In the genomic region with DNA sequence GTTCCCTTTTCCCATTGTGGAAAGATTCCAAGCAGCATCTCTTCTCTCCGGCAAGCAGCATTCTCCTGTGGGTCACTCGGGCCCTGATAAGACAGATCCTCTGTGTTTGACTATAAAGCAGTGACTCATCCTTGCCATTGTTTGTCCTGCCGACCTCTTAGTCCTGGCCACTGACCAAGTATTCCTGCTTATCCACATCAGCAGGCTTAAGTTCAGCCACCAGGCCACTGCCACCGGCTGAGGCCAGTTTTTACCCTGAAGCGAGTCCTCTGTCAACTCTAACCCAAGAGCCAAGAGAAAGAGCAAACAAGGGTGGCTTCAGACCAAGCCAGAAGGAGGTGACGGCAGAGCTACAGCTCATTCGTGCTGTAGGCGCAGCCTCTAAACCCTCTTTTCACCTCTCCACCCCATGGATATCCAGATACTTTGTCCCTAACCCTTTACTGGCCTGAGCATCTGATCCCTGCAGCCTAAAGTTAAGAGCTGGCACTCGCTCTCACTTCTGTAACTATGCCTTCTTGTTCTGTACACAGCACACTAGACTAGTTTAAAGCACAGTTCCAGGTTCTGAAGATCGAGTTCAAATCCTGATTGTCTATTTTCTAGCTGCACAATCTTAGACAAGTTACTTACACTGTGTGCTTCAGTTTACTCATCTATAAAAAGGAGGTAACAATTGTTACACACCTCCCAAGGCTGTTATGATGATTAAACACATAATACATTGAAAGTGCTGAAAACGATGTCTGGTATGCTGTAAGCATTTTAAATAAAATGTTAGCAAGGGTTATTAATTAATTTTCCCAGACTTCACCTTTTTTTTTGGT, we compare ENCODE assay signal across 1 cellular context.
TF ChIP-seq lines count a peak whose summit lies in the region.

No MANE protein-coding gene starts in this region.

TF ChIP-seq in K562, 482 proteins besides CTCF, POLR2A, EP300 and RAD21 (continued from another document):
- TF ChIP-seq, protein P1, sequence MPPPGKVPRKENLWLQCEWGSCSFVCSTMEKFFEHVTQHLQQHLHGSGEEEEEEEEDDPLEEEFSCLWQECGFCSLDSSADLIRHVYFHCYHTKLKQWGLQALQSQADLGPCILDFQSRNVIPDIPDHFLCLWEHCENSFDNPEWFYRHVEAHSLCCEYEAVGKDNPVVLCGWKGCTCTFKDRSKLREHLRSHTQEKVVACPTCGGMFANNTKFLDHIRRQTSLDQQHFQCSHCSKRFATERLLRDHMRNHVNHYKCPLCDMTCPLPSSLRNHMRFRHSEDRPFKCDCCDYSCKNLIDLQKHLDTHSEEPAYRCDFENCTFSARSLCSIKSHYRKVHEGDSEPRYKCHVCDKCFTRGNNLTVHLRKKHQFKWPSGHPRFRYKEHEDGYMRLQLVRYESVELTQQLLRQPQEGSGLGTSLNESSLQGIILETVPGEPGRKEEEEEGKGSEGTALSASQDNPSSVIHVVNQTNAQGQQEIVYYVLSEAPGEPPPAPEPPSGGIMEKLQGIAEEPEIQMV (tag; conservative IDR thresholded peaks at IDR 0.05; ENCODE audit: low read depth) = no peak
- TF ChIP-seq NFIC (IDR thresholded peaks at IDR 0.05) (peak; percentile 54; the same call in 1 of the 2 replicates), ZNF311 (CRISPR knock-in tag; IDR thresholded peaks at IDR 0.05) (no peak), ZFP36 (IDR thresholded peaks at IDR 0.05; ENCODE audit: low read depth, low read length, partially characterized antibody) (no peak), NONO (IDR thresholded peaks at IDR 0.05; ENCODE audit: low read depth in 2 of 2, low read length in 1 of 2) (no peak), NR2C2 (CRISPR knock-in tag; IDR thresholded peaks at IDR 0.05) (no peak), NR2C2 (tag; IDR thresholded peaks at IDR 0.05) (no peak), POU5F1 (IDR thresholded peaks at IDR 0.05; ENCODE audit: borderline replicate concordance, low read depth, low read length, partially characterized antibody) (no peak), ZNF133 (CRISPR knock-in tag; IDR thresholded peaks at IDR 0.05) (no peak), ZNF124 (CRISPR knock-in tag; IDR thresholded peaks at IDR 0.05) (no peak), MBD2 (IDR thresholded peaks at IDR 0.05; ENCODE audit: borderline replicate concordance, low read depth) (no peak), YBX1 (IDR thresholded peaks at IDR 0.05) (no peak), ZNF263 (CRISPR knock-in tag; IDR thresholded peaks at IDR 0.05; ENCODE audit: borderline replicate concordance) (no peak)
- TF ChIP-seq, protein P2, sequence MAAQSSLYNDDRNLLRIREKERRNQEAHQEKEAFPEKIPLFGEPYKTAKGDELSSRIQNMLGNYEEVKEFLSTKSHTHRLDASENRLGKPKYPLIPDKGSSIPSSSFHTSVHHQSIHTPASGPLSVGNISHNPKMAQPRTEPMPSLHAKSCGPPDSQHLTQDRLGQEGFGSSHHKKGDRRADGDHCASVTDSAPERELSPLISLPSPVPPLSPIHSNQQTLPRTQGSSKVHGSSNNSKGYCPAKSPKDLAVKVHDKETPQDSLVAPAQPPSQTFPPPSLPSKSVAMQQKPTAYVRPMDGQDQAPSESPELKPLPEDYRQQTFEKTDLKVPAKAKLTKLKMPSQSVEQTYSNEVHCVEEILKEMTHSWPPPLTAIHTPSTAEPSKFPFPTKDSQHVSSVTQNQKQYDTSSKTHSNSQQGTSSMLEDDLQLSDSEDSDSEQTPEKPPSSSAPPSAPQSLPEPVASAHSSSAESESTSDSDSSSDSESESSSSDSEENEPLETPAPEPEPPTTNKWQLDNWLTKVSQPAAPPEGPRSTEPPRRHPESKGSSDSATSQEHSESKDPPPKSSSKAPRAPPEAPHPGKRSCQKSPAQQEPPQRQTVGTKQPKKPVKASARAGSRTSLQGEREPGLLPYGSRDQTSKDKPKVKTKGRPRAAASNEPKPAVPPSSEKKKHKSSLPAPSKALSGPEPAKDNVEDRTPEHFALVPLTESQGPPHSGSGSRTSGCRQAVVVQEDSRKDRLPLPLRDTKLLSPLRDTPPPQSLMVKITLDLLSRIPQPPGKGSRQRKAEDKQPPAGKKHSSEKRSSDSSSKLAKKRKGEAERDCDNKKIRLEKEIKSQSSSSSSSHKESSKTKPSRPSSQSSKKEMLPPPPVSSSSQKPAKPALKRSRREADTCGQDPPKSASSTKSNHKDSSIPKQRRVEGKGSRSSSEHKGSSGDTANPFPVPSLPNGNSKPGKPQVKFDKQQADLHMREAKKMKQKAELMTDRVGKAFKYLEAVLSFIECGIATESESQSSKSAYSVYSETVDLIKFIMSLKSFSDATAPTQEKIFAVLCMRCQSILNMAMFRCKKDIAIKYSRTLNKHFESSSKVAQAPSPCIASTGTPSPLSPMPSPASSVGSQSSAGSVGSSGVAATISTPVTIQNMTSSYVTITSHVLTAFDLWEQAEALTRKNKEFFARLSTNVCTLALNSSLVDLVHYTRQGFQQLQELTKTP (IDR thresholded peaks at IDR 0.05; ENCODE audit: low read depth in 1 of 2, partially characterized antibody in 2 of 2) = no peak
- TF ChIP-seq, protein P3, sequence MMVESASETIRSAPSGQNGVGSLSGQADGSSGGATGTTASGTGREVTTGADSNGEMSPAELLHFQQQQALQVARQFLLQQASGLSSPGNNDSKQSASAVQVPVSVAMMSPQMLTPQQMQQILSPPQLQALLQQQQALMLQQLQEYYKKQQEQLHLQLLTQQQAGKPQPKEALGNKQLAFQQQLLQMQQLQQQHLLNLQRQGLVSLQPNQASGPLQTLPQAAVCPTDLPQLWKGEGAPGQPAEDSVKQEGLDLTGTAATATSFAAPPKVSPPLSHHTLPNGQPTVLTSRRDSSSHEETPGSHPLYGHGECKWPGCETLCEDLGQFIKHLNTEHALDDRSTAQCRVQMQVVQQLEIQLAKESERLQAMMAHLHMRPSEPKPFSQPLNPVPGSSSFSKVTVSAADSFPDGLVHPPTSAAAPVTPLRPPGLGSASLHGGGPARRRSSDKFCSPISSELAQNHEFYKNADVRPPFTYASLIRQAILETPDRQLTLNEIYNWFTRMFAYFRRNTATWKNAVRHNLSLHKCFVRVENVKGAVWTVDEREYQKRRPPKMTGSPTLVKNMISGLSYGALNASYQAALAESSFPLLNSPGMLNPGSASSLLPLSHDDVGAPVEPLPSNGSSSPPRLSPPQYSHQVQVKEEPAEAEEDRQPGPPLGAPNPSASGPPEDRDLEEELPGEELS (CRISPR knock-in tag; IDR thresholded peaks at IDR 0.05; ENCODE audit: borderline replicate concordance) = no peak
- TF ChIP-seq, protein P4, sequence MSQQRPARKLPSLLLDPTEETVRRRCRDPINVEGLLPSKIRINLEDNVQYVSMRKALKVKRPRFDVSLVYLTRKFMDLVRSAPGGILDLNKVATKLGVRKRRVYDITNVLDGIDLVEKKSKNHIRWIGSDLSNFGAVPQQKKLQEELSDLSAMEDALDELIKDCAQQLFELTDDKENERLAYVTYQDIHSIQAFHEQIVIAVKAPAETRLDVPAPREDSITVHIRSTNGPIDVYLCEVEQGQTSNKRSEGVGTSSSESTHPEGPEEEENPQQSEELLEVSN (IDR thresholded peaks at IDR 0.05; ENCODE audit: borderline replicate concordance in 1 of 2, extremely low read depth in 1 of 2, insufficient read depth in 1 of 2, insufficient read length in 1 of 2, low read depth in 1 of 2, low read length in 1 of 2, poor library complexity in 1 of 2, severe bottlenecking in 1 of 2) = no peak
- TF ChIP-seq, protein P5, sequence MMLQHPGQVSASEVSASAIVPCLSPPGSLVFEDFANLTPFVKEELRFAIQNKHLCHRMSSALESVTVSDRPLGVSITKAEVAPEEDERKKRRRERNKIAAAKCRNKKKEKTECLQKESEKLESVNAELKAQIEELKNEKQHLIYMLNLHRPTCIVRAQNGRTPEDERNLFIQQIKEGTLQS (IDR thresholded peaks at IDR 0.05) = 0 out of 2 replicates have a peak, but pooled peaks have one; percentile 35
- TF ChIP-seq, protein P5 (CRISPR knock-in tag; conservative IDR thresholded peaks at IDR 0.05) = no peak
- TF ChIP-seq, protein P6, sequence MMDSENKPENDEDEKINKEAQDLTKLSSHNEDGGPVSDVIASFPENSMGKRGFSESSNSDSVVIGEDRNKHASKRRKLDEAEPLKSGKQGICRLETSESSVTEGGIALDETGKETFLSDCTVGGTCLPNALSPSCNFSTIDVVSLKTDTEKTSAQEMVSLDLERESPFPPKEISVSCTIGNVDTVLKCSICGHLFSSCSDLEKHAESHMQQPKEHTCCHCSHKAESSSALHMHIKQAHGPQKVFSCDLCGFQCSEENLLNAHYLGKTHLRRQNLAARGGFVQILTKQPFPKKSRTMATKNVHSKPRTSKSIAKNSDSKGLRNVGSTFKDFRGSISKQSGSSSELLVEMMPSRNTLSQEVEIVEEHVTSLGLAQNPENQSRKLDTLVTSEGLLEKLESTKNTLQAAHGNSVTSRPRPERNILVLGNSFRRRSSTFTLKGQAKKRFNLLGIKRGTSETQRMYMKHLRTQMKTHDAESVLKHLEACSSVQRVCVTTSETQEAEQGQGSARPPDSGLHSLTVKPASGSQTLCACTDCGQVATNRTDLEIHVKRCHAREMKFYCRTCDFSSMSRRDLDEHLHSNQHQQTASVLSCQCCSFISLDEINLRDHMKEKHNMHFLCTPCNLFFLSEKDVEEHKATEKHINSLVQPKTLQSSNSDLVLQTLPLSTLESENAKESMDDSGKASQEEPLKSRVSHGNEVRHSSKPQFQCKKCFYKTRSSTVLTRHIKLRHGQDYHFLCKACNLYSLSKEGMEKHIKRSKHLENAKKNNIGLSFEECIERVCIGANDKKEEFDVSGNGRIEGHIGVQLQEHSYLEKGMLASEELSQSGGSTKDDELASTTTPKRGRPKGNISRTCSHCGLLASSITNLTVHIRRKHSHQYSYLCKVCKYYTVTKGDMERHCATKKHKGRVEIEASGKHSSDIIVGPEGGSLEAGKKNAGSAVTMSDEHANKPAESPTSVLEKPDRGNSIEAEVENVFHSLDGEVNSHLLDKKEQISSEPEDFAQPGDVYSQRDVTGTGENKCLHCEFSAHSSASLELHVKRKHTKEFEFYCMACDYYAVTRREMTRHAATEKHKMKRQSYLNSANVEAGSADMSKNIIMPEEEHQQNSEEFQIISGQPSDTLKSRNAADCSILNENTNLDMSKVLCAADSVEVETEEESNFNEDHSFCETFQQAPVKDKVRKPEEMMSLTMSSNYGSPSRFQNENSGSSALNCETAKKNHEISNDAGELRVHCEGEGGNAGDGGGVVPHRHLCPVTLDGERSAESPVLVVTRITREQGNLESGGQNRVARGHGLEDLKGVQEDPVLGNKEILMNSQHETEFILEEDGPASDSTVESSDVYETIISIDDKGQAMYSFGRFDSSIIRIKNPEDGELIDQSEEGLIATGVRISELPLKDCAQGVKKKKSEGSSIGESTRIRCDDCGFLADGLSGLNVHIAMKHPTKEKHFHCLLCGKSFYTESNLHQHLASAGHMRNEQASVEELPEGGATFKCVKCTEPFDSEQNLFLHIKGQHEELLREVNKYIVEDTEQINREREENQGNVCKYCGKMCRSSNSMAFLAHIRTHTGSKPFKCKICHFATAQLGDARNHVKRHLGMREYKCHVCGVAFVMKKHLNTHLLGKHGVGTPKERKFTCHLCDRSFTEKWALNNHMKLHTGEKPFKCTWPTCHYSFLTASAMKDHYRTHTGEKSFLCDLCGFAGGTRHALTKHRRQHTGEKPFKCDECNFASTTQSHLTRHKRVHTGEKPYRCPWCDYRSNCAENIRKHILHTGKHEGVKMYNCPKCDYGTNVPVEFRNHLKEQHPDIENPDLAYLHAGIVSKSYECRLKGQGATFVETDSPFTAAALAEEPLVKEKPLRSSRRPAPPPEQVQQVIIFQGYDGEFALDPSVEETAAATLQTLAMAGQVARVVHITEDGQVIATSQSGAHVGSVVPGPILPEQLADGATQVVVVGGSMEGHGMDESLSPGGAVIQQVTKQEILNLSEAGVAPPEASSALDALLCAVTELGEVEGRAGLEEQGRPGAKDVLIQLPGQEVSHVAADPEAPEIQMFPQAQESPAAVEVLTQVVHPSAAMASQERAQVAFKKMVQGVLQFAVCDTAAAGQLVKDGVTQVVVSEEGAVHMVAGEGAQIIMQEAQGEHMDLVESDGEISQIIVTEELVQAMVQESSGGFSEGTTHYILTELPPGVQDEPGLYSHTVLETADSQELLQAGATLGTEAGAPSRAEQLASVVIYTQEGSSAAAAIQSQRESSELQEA (IDR thresholded peaks at IDR 0.05; ENCODE audit: low read depth) = no peak
- TF ChIP-seq, protein P7, sequence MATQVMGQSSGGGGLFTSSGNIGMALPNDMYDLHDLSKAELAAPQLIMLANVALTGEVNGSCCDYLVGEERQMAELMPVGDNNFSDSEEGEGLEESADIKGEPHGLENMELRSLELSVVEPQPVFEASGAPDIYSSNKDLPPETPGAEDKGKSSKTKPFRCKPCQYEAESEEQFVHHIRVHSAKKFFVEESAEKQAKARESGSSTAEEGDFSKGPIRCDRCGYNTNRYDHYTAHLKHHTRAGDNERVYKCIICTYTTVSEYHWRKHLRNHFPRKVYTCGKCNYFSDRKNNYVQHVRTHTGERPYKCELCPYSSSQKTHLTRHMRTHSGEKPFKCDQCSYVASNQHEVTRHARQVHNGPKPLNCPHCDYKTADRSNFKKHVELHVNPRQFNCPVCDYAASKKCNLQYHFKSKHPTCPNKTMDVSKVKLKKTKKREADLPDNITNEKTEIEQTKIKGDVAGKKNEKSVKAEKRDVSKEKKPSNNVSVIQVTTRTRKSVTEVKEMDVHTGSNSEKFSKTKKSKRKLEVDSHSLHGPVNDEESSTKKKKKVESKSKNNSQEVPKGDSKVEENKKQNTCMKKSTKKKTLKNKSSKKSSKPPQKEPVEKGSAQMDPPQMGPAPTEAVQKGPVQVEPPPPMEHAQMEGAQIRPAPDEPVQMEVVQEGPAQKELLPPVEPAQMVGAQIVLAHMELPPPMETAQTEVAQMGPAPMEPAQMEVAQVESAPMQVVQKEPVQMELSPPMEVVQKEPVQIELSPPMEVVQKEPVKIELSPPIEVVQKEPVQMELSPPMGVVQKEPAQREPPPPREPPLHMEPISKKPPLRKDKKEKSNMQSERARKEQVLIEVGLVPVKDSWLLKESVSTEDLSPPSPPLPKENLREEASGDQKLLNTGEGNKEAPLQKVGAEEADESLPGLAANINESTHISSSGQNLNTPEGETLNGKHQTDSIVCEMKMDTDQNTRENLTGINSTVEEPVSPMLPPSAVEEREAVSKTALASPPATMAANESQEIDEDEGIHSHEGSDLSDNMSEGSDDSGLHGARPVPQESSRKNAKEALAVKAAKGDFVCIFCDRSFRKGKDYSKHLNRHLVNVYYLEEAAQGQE (CRISPR knock-in tag; IDR thresholded peaks at IDR 0.05; ENCODE audit: low read depth) = no peak
